In genomic region chr16:30711712-30712111, GRCh38 we compare ENCODE assay signal across 2 cellular contexts.
A peak's percentile ranks its signal among the peaks of the same experiment; 100 is the strongest.
TF ChIP-seq lines count a peak whose summit lies in the region.

No MANE protein-coding gene starts in this region.

TF ChIP-seq in HepG2, 621 proteins besides CTCF, POLR2A, EP300 and RAD21:
- TF ChIP-seq POLR2AphosphoS2 (IDR thresholded peaks at IDR 0.05; ENCODE audit: low read depth, low read length): 0 out of 2 replicates have a peak, but pooled peaks have one; percentile 81
- no peak for TF ChIP-seq NPAS2 (CRISPR knock-in tag; IDR thresholded peaks at IDR 0.05; ENCODE audit: borderline replicate concordance)

TF ChIP-seq in IMR-90, 13 proteins besides CTCF, POLR2A, EP300 and RAD21:
- no peak for TF ChIP-seq BHLHE40 (IDR thresholded peaks at IDR 0.05; ENCODE audit: low read depth, low read length)
- TF ChIP-seq RCOR1 (IDR thresholded peaks at IDR 0.05; ENCODE audit: insufficient replicate concordance, low read length): no peak
- no peak for TF ChIP-seq RFX5 (IDR thresholded peaks at IDR 0.05; ENCODE audit: low read depth, low read length)
- no peak for TF ChIP-seq MAZ (IDR thresholded peaks at IDR 0.05; ENCODE audit: borderline replicate concordance, low read depth, low read length)
- TF ChIP-seq CEBPB (IDR thresholded peaks at IDR 0.05; ENCODE audit: low read depth, low read length): no peak
- no peak for TF ChIP-seq NFE2L2 (IDR thresholded peaks at IDR 0.05; ENCODE audit: low read depth, low read length)
- TF ChIP-seq, protein P1, sequence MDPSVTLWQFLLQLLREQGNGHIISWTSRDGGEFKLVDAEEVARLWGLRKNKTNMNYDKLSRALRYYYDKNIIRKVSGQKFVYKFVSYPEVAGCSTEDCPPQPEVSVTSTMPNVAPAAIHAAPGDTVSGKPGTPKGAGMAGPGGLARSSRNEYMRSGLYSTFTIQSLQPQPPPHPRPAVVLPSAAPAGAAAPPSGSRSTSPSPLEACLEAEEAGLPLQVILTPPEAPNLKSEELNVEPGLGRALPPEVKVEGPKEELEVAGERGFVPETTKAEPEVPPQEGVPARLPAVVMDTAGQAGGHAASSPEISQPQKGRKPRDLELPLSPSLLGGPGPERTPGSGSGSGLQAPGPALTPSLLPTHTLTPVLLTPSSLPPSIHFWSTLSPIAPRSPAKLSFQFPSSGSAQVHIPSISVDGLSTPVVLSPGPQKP (IDR thresholded peaks at IDR 0.05; ENCODE audit: borderline replicate concordance, low read depth, low read length): no peak
- TF ChIP-seq SMC3 (IDR thresholded peaks at IDR 0.05; ENCODE audit: low read depth, low read length): no peak
- no peak for TF ChIP-seq CHD1 (IDR thresholded peaks at IDR 0.05; ENCODE audit: low read depth, low read length)
- TF ChIP-seq MAFK (IDR thresholded peaks at IDR 0.05; ENCODE audit: low read depth, low read length): no peak
- TF ChIP-seq, protein P2, sequence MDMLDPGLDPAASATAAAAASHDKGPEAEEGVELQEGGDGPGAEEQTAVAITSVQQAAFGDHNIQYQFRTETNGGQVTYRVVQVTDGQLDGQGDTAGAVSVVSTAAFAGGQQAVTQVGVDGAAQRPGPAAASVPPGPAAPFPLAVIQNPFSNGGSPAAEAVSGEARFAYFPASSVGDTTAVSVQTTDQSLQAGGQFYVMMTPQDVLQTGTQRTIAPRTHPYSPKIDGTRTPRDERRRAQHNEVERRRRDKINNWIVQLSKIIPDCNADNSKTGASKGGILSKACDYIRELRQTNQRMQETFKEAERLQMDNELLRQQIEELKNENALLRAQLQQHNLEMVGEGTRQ (IDR thresholded peaks at IDR 0.05; ENCODE audit: low read depth, low read length): no peak
- TF ChIP-seq MXI1 (IDR thresholded peaks at IDR 0.05; ENCODE audit: borderline replicate concordance, low read depth, low read length): no peak
- TF ChIP-seq FOS (IDR thresholded peaks at IDR 0.05; ENCODE audit: low read depth, low read length): no peak
